8 cellular contexts compared by ENCODE assay signal in genomic region chr9:131046581-131047202, GRCh38.
A peak's percentile ranks its signal among the peaks of the same experiment; 100 is the strongest.
DNase-seq lines count a peak whose midpoint lies in the region; ATAC-seq lines count a peak whose summit lies in the region.

No MANE protein-coding gene starts in this region.

- DNase-seq in AG08396 (ENCODE audit: low spot score) (peak; percentile 85), GM19240 (ENCODE audit: insufficient read length, low spot score) (peak; percentile 67), NCI-H2171 treated with DMSO at 0.1 percent for 48 hours (lab: John Stamatoyannopoulos, UW) (peak; percentile 79), left kidney (ENCODE audit: low read depth, low spot score) (peak; percentile 89)
- DNase-seq in activated CD4-positive, CD25-positive, alpha-beta regulatory T cell treated with anti-CD3 and anti-CD28 coated beads, Interleukin-2, amount 50 U/mL, for 72 hours, result peak; percentile 80
- peak; percentile 56 for DNase-seq in central memory CD4-positive, alpha-beta T cell
- DNase-seq in stimulated activated CD4-positive, alpha-beta T cell treated with anti-CD3 and anti-CD28 coated beads, Interleukin-4, amount 100 ng/mL, for 24 hours, result peak; percentile 76

- ATAC-seq in HG02610 (IDR thresholded peaks at IDR 0.05; ENCODE audit: unreplicated experiment), result no peak
